Comparison of ENCODE assay signal across 20 cellular contexts in the genomic region with DNA sequence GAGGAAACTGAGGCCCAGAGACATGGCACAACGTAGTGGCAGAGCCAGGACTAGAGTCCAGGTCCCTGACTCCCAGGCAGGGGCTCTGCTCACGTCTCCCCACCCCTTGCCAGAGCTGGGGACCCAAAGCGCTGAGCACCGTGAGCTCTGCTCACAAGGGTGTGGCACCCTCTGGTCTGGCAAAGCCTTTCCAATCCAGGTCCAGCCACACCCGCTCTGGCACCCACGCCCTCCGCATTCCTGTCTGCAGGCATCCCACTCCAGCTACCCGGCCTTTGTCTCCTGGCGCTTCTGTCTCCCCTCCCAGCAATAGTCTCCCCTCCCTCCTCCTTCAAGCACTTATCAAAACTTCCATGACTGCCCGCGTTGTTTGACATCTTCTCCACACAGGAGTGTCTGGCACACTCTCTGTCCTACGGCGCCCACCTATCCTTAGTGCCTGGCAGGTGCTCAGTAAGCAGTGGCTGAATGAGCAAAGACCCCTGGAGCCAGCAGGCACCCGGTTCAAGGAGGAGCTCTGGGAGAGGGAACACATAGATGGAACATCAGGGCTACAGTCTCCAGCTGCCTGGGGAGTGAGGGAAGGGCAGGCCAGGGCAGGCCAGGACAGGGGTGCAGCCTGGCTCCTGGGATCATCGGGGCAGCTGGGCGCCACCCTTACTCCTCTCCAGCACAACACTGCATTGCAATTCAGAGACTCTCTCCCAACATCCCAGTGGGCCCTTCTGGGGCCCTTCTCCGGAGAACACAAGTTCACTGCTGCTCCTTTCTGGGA. TPM values are rescaled to one million over a fixed set of nuclear protein-coding genes. Genes with fewer than 3 reads are reported as not detected.
DNase-seq lines count a peak whose midpoint lies in the region; ATAC-seq and TF ChIP-seq lines count a peak whose summit lies in the region.
"Had no signal": no experiment of that assay in that cellular context is flagged by ENCODE, and none has a peak within 500 bp of the region (broad histone marks: within the 10 kb centered on the region; RNA-seq: fewer than 3 reads in every experiment).

No MANE protein-coding gene starts in this region.

- H2AFZ ChIP-seq in HCT116 (ENCODE audit: low read depth, low read length, poor library complexity, severe bottlenecking), result no peak overlapping the region

- BruUV-seq in HCT116 (replicated peaks; lab: Mats Ljungman, UMichigan), result no TSS peak

- H3K4me1 ChIP-seq in HCT116 (ENCODE audit: control insufficient read depth in 1 of 2, insufficient read depth in 2 of 2, low read length in 2 of 2) (peaks cover 13 to 26% of the 10 kb centered on the region in 2 experiments), sigmoid colon (peaks cover 0 to 6% (median under 1%) of the 10 kb centered on the region in 4 donors), psoas muscle (no peaks in the 10 kb centered on the region)

- TF ChIP-seq CTCF in HCT116 (IDR thresholded peaks at IDR 0.05 in 2 of 3, conservative IDR thresholded peaks at IDR 0.05 in 1 of 3; ENCODE audit: borderline replicate concordance in 1 of 3, insufficient read depth in 1 of 3, low read depth in 2 of 3, low read length in 2 of 3), result no peak
- TF ChIP-seq CTCF in sigmoid colon (IDR thresholded peaks at IDR 0.05), result no peak
- no peak for TF ChIP-seq CTCF in GM10248 (IDR thresholded peaks at IDR 0.05; ENCODE audit: control extremely low read depth, extremely low read depth, low read depth, missing control alignments)
- no peak for TF ChIP-seq CTCF in psoas muscle (IDR thresholded peaks at IDR 0.05)

- H3K4me2 ChIP-seq in HCT116 (ENCODE audit: low read length), result peak overlapping the region; percentile 59

- H3K4me1 Mint-ChIP-seq in activated T-helper 17 cell treated with anti-CD3 and anti-CD28 coated beads, Interleukin-2, amount 50 U/mL, for 72 hours, result no peaks in the 10 kb centered on the region
- peaks cover 8% of the 10 kb centered on the region for H3K4me1 Mint-ChIP-seq in stimulated activated naive CD8-positive, alpha-beta T cell treated with anti-CD3 and anti-CD28 coated beads, Interleukin-15, amount 100 ng/mL, for 72 hours

- H3K27me3 Mint-ChIP-seq in activated T-helper 17 cell treated with anti-CD3 and anti-CD28 coated beads, Interleukin-2, amount 50 U/mL, for 72 hours, result no peaks in the 10 kb centered on the region
- no peaks in the 10 kb centered on the region for H3K27me3 Mint-ChIP-seq in stimulated activated naive CD8-positive, alpha-beta T cell treated with anti-CD3 and anti-CD28 coated beads, Interleukin-15, amount 100 ng/mL, for 72 hours

- no peak overlapping the region for H3K4me3 ChIP-seq in HCT116 (replicated peaks in 1 of 2; ENCODE audit: low read depth in 1 of 2, low read length in 2 of 2)
- no peak overlapping the region for H3K4me3 ChIP-seq in sigmoid colon
- no peak overlapping the region for H3K4me3 ChIP-seq in psoas muscle
- H3K4me3 ChIP-seq: SK-N-MC, thyroid gland had no signal

- DNase-seq in HCT116 (ENCODE audit: low read depth, low spot score) (no peak), islet precursor cell (peak; percentile 75), sigmoid colon (peak; percentile 59), GM10248 (ENCODE audit: extremely low spot score) (no peak), psoas muscle (no peak)
- no peak for DNase-seq in stimulated activated naive CD8-positive, alpha-beta T cell treated with anti-CD3 and anti-CD28 coated beads, Interleukin-15, amount 100 ng/mL, for 72 hours
- DNase-seq: activated CD8-positive, alpha-beta memory T cell treated with anti-CD3 and anti-CD28 coated beads for 24 hours; activated gamma-delta T cell treated with Interleukin-2 at 50 U/mL for 16 hours; BE2C; DMS79 treated with DMSO at 0.1 percent for 48 hours; effector CD8-positive, alpha-beta T cell; HFFc6; NCI-H2029; NK-92 treated with Interleukin-12 subunit alpha and Interleukin-12 subunit beta, amount 100 ng/mL, for 24 hours; stimulated activated CD4-positive, alpha-beta T cell treated with anti-CD3 and anti-CD28 coated beads, Interleukin-12 subunit alpha, Interleukin-12 subunit beta, amount 100 ng/mL, for 4 hours; thyroid gland had no signal

- H3K9me2 ChIP-seq in HCT116 (ENCODE audit: insufficient read depth), result no peaks in the 10 kb centered on the region

- no peak for TF ChIP-seq EP300 in sigmoid colon (IDR thresholded peaks at IDR 0.05)

- H3K9me3 ChIP-seq in HCT116 (ENCODE audit: control insufficient read depth in 1 of 2, insufficient read depth in 1 of 2, low read depth in 1 of 2, low read length in 2 of 2) (no peaks in the 10 kb centered on the region), sigmoid colon (no peaks in the 10 kb centered on the region), psoas muscle (no peaks in the 10 kb centered on the region)
- H3K9me3 ChIP-seq: BE2C, neutrophil, thyroid gland had no signal

- H4K20me1 ChIP-seq in HCT116 (ENCODE audit: insufficient read depth), result no peaks in the 10 kb centered on the region

- TF ChIP-seq RAD21 in HCT116 (IDR thresholded peaks at IDR 0.05; ENCODE audit: low read depth), result no peak

- RAD21 ChIA-PET in HCT116 (lab: Charles Lee; ENCODE audit: low non-redundant PET in 1 of 2, low total read pairs in 2 of 2, uncharacterized antibody in 2 of 2, unreplicated experiment in 2 of 2), result no interaction called here

- CTCF ChIA-PET in HCT116 (lab: Charles Lee), result no interaction called here
- CTCF ChIA-PET in GM10248 (lab: Yijun Ruan, JAX), result interaction anchor here (1.1 to 1.3 kb wide), 2 partner anchors 15 to 48 kb away, joined by 4 read pairs; a partner anchor contains a TSS

- H3K27ac Mint-ChIP-seq in activated T-helper 17 cell treated with anti-CD3 and anti-CD28 coated beads, Interleukin-2, amount 50 U/mL, for 72 hours, result peak overlapping the region; percentile 25
- H3K27ac Mint-ChIP-seq in stimulated activated naive CD8-positive, alpha-beta T cell treated with anti-CD3 and anti-CD28 coated beads, Interleukin-15, amount 100 ng/mL, for 72 hours, result peak overlapping the region in 1 of 2 donors; percentile 87
- H3K27ac Mint-ChIP-seq: HFFc6 had no signal

- peak; percentile 77 for ATAC-seq in HCT116
- ATAC-seq in activated T-helper 17 cell treated with anti-CD3 and anti-CD28 coated beads, Interleukin-2, amount 50 U/mL, for 72 hours (replicated peaks), result no peak
- no peak for ATAC-seq in psoas muscle
- ATAC-seq in stimulated activated naive CD8-positive, alpha-beta T cell treated with anti-CD3 and anti-CD28 coated beads, Interleukin-15, amount 100 ng/mL, for 72 hours, result no peak
- no peak for ATAC-seq in HG02642 (IDR thresholded peaks at IDR 0.05; ENCODE audit: poor library complexity, unreplicated experiment)

- peaks cover 7% of the 10 kb centered on the region for H3K36me3 Mint-ChIP-seq in activated T-helper 17 cell treated with anti-CD3 and anti-CD28 coated beads, Interleukin-2, amount 50 U/mL, for 72 hours (ENCODE audit: low read depth)

- H3K9ac ChIP-seq in HCT116 (ENCODE audit: low read length), result 0 out of 2 replicates have a peak overlapping the region, but pooled peaks have one; percentile 12

- H3K36me3 ChIP-seq in HCT116 (ENCODE audit: control insufficient read depth in 1 of 2, insufficient read depth in 2 of 2, low read length in 2 of 2), result no peaks in the 10 kb centered on the region
- peaks cover 0 to 53% (median 5%) of the 10 kb centered on the region in 4 donors for H3K36me3 ChIP-seq in sigmoid colon
- H3K36me3 ChIP-seq in psoas muscle (ENCODE audit: insufficient read depth in 1 of 2, low read depth in 1 of 2), result peaks cover 4 to 76% of the 10 kb centered on the region in 2 donors
- H3K36me3 ChIP-seq: BE2C had no signal

- no peaks in the 10 kb centered on the region for H3K27me3 ChIP-seq in HCT116 (ENCODE audit: insufficient read depth, low read length)
- H3K27me3 ChIP-seq in sigmoid colon, result no peaks in the 10 kb centered on the region
- H3K27me3 ChIP-seq in psoas muscle (ENCODE audit: insufficient read depth in 3 of 3, low read length in 2 of 3), result no peaks in the 10 kb centered on the region
- H3K27me3 ChIP-seq: BE2C, neutrophil, thyroid gland had no signal

- WGBS in sigmoid colon, 2 donors, result 20 to 73% methylated on average over 17 of the region's 17 CpGs
- WGBS in psoas muscle, 3 donors, result 70 to 85% (median 77%) methylated on average over 17 of the region's 17 CpGs

- POLR2A ChIA-PET in HCT116 (lab: Charles Lee), result no interaction called here
- POLR2A ChIA-PET in GM10248 (lab: Yijun Ruan, JAX), result no interaction called here

- H3K27ac ChIP-seq in HCT116 (ENCODE audit: low read depth, low read length) (0 out of 2 replicates have a peak overlapping the region, but pooled peaks have one; percentile 16), sigmoid colon (no peak overlapping the region), psoas muscle (no peak overlapping the region)
- H3K27ac ChIP-seq: neutrophil, SK-N-MC, thyroid gland had no signal

- TF ChIP-seq POLR2A in HCT116 (IDR thresholded peaks at IDR 0.05; ENCODE audit: borderline replicate concordance, extremely low read depth, insufficient read depth, insufficient read length), result no peak
- TF ChIP-seq POLR2A in sigmoid colon (IDR thresholded peaks at IDR 0.05), result no peak

- no peak overlapping the region for H3K4me3 Mint-ChIP-seq in activated T-helper 17 cell treated with anti-CD3 and anti-CD28 coated beads, Interleukin-2, amount 50 U/mL, for 72 hours
- H3K4me3 Mint-ChIP-seq in stimulated activated naive CD8-positive, alpha-beta T cell treated with anti-CD3 and anti-CD28 coated beads, Interleukin-15, amount 100 ng/mL, for 72 hours, result no peak overlapping the region
- H3K4me3 Mint-ChIP-seq: HFFc6 had no signal

- intact Hi-C loops in HCT116 (cut with micrococcal nuclease), result no loop called here
- intact Hi-C loops in sigmoid colon (cut with DNase I), result no loop called here
- intact Hi-C loops in psoas muscle (cut with DNase I), result no loop called here

- no peaks in the 10 kb centered on the region for H3K9me3 Mint-ChIP-seq in activated T-helper 17 cell treated with anti-CD3 and anti-CD28 coated beads, Interleukin-2, amount 50 U/mL, for 72 hours
- no peaks in the 10 kb centered on the region for H3K9me3 Mint-ChIP-seq in stimulated activated naive CD8-positive, alpha-beta T cell treated with anti-CD3 and anti-CD28 coated beads, Interleukin-15, amount 100 ng/mL, for 72 hours
- H3K9me3 Mint-ChIP-seq: HFFc6 had no signal

- H3K79me2 ChIP-seq in HCT116 (ENCODE audit: insufficient read depth, low read length), result no peaks in the 10 kb centered on the region

RNA-seq across cellular contexts. Expression of a gene that starts 12.0 kb away (rescaled TPM):
- 130 TPM for total RNA-seq in HCT116 (2021; ENCODE audit: unreplicated experiment)
- polyA plus RNA-seq in HCT116 (2012), result 142 and 187 TPM in 2 replicates
- total RNA-seq in activated T-helper 17 cell treated with anti-CD3 and anti-CD28 coated beads, Interleukin-2, amount 50 U/mL, for 72 hours, result 100 to 1,000 TPM; 114 to 120 TPM
- 100 to 1,000 TPM; 201 to 249 (median 235) TPM for total RNA-seq in sigmoid colon
- polyA plus RNA-seq in sigmoid colon, result 100 to 1,000 TPM; 207 to 457 (median 354) TPM
- total RNA-seq in psoas muscle, result 100 to 1,000 TPM; 181 to 215 (median 212) TPM
- 100 to 1,000 TPM; 223 to 429 (median 332) TPM for polyA plus RNA-seq in psoas muscle

RNA-seq across cellular contexts. Expression of a gene that starts 12.2 kb away (rescaled TPM):
- total RNA-seq in HCT116 (2021; ENCODE audit: unreplicated experiment) (67.1 TPM), sigmoid colon (10 to 100 TPM in 1 of 4 donors, 1 to 10 TPM in 3; 4.4 to 17.8 (median 9.6) TPM), psoas muscle (10 to 100 TPM; 35.6 to 76.2 (median 59.9) TPM)
- 53.0 and 55.4 TPM in 2 replicates for polyA plus RNA-seq in HCT116 (2012)
- total RNA-seq in activated T-helper 17 cell treated with anti-CD3 and anti-CD28 coated beads, Interleukin-2, amount 50 U/mL, for 72 hours, result 10 to 100 TPM; 37.6 to 99.0 TPM
- polyA plus RNA-seq in sigmoid colon (10 to 100 TPM; 21.3 to 50.7 (median 22.2) TPM), psoas muscle (100 to 1,000 TPM in 1 of 3 donors, 10 to 100 TPM in 2; 87.5 to 206 (median 90.4) TPM)

RNA-seq across cellular contexts. Expression of a gene that starts 15.8 kb away (rescaled TPM):
- total RNA-seq in HCT116 (2021; ENCODE audit: unreplicated experiment), result 58.6 TPM
- 63.3 and 67.8 TPM in 2 replicates for polyA plus RNA-seq in HCT116 (2012)
- total RNA-seq in activated T-helper 17 cell treated with anti-CD3 and anti-CD28 coated beads, Interleukin-2, amount 50 U/mL, for 72 hours, result 10 to 100 TPM; 22.9 to 56.9 TPM
- 100 to 1,000 TPM; 129 to 163 (median 156) TPM for total RNA-seq in sigmoid colon
- 100 to 1,000 TPM; 274 to 403 (median 280) TPM for polyA plus RNA-seq in sigmoid colon
- total RNA-seq in psoas muscle, result 100 to 1,000 TPM; 162 to 223 (median 217) TPM
- polyA plus RNA-seq in psoas muscle, result 100 to 1,000 TPM; 246 to 413 (median 340) TPM

RNA-seq across cellular contexts. Expression of a gene that starts 35.3 kb away (rescaled TPM):
- total RNA-seq in HCT116 (2021; ENCODE audit: unreplicated experiment), result 0.05 TPM
- polyA plus RNA-seq in HCT116 (2012), result 0.01 TPM in 2 replicates
- 10 to 100 TPM in 1 of 2 donors, 1 to 10 TPM in 1; 8.7 to 17.3 TPM for total RNA-seq in activated T-helper 17 cell treated with anti-CD3 and anti-CD28 coated beads, Interleukin-2, amount 50 U/mL, for 72 hours
- 10 to 100 TPM in 2 of 4 donors, 1 to 10 TPM in 2; 5.6 to 16.9 (median 10.5) TPM for total RNA-seq in sigmoid colon
- 1 to 10 TPM in 1 of 3 donors, under 1 TPM in 2; 0.23 to 1.8 (median 0.60) TPM for polyA plus RNA-seq in sigmoid colon
- 1 to 10 TPM; 3.1 to 6.6 (median 5.0) TPM for total RNA-seq in psoas muscle
- polyA plus RNA-seq in psoas muscle, result 1 to 10 TPM; 1.6 to 5.3 (median 3.9) TPM

RNA-seq across cellular contexts. Expression of a gene that starts 39.0 kb away (rescaled TPM):
- total RNA-seq in HCT116 (2021; ENCODE audit: unreplicated experiment) (99.0 TPM), sigmoid colon (100 to 1,000 TPM in 3 of 4 donors, 10 to 100 TPM in 1; 88.8 to 117 (median 108) TPM), psoas muscle (100 to 1,000 TPM in 1 of 4 donors, 10 to 100 TPM in 3; 46.9 to 201 (median 74.3) TPM)
- 75.5 and 78.2 TPM in 2 replicates for polyA plus RNA-seq in HCT116 (2012)
- total RNA-seq in activated T-helper 17 cell treated with anti-CD3 and anti-CD28 coated beads, Interleukin-2, amount 50 U/mL, for 72 hours, result 10 to 100 TPM; 54.2 to 78.0 TPM
- polyA plus RNA-seq in sigmoid colon (100 to 1,000 TPM in 1 of 3 donors, 10 to 100 TPM in 2; 41.0 to 112 (median 62.5) TPM), psoas muscle (10 to 100 TPM; 27.0 to 70.4 (median 42.5) TPM)

Comparison
In these comparisons a context has a peak if more than half of its experiments do, and no peak if none do; other contexts are left out.
1. DNase-seq: peak in islet precursor cell (single experiment) and sigmoid colon (single experiment); none in HCT116 (single experiment), GM10248 (single experiment), psoas muscle (0 of 2) and stimulated activated naive CD8-positive, alpha-beta T cell treated with anti-CD3 and anti-CD28 coated beads, Interleukin-15, amount 100 ng/mL, for 72 hours (0 of 2).